In genomic region chr1:202554619-202555018, GRCh38 we compare ENCODE assay signal across 8 cellular contexts.
DNase-seq lines count a peak whose midpoint lies in the region; ATAC-seq, FAIRE-seq and TF ChIP-seq lines count a peak whose summit lies in the region.
"Not testable (repeated sequence)": the region's sequence is repeated elsewhere in the genome, so short reads cannot be mapped to it uniquely, and the experiment has no call there.

No MANE protein-coding gene starts in this region.

- not testable (repeated sequence) for H3K27me3 ChIP-seq in esophagus muscularis mucosa; smooth muscle cell (ENCODE audit: low read depth)

- peaks cover 13% of the 10 kb centered on the region for H3K4me1 ChIP-seq in A549
- peaks cover 52 to 97% (median 92%) of the 10 kb centered on the region in 4 donors for H3K4me1 ChIP-seq in esophagus muscularis mucosa
- H3K4me1 ChIP-seq in mucosa of descending colon (ENCODE audit: low read depth) = not testable (repeated sequence)
- H3K4me1 ChIP-seq in smooth muscle cell (ENCODE audit: low read depth) = peaks cover 14% of the 10 kb centered on the region

- peaks cover 15% of the 10 kb centered on the region for H3F3A ChIP-seq in smooth muscle cell (ENCODE audit: low read depth)

- not testable (repeated sequence) for TF ChIP-seq CTCF in A549 (IDR thresholded peaks at IDR 0.05); LNCaP clone FGC (IDR thresholded peaks at IDR 0.05; ENCODE audit: control insufficient read depth, extremely low read depth, insufficient read depth); WTC11 (IDR thresholded peaks at IDR 0.05); esophagus muscularis mucosa (IDR thresholded peaks at IDR 0.05); mucosa of descending colon (IDR thresholded peaks at IDR 0.05); smooth muscle cell (IDR thresholded peaks at IDR 0.05; ENCODE audit: borderline replicate concordance, insufficient read depth, poor library complexity, severe bottlenecking); type B pancreatic cell (conservative IDR thresholded peaks at IDR 0.05)

- H3K4me1 Mint-ChIP-seq in WTC11 (peaks cover 16% of the 10 kb centered on the region), type B pancreatic cell (ENCODE audit: unreplicated experiment) (peaks cover 32% of the 10 kb centered on the region)

- WGBS in A549 (ENCODE audit: missing lambda C conversion rate) = 81% methylated on average over 4 of the region's 4 CpGs
- WGBS in esophagus muscularis mucosa = 56% methylated on average over 4 of the region's 4 CpGs
- 48% methylated on average over 4 of the region's 4 CpGs for WGBS in smooth muscle cell (ENCODE audit: low lambda C conversion rate)

- H3K9ac ChIP-seq in smooth muscle cell (ENCODE audit: low read depth) = not testable (repeated sequence)

- TF ChIP-seq RAD21 in A549 (conservative IDR thresholded peaks at IDR 0.05 in 1 of 2, IDR thresholded peaks at IDR 0.05 in 1 of 2) = not testable (repeated sequence)

- not testable (repeated sequence) for FAIRE-seq in A549 (lab: Jason Lieb, UNC)

- not testable (repeated sequence) for H3K36me3 ChIP-seq in esophagus muscularis mucosa; mucosa of descending colon (ENCODE audit: low read depth); smooth muscle cell (ENCODE audit: low read depth)

- not testable (repeated sequence) for H3K36me3 Mint-ChIP-seq in WTC11, type B pancreatic cell

- H3K9me3 Mint-ChIP-seq in WTC11, type B pancreatic cell: not testable (repeated sequence)

- CTCF ChIA-PET in A549 (lab: Yijun Ruan, JAX) = interaction anchor here (0.7 kb wide), 1 partner anchor 18 kb away, joined by 3 read pairs; no protein-coding TSS in a partner anchor
- CTCF ChIA-PET in WTC11 (lab: Charles Lee) = not testable (repeated sequence)

- POLR2A ChIA-PET in A549 (lab: Yijun Ruan, JAX); WTC11 (lab: Charles Lee): not testable (repeated sequence)

- H3K4me3 Mint-ChIP-seq in WTC11, type B pancreatic cell: not testable (repeated sequence)

- TF ChIP-seq EP300 in A549 (IDR thresholded peaks at IDR 0.05); esophagus muscularis mucosa (IDR thresholded peaks at IDR 0.05): not testable (repeated sequence)

- ATAC-seq in A549 = not testable (repeated sequence)
- peak; percentile 28; the same call in 1 of the 2 replicates for ATAC-seq in WTC11
- peak; percentile 79 for ATAC-seq in left colon
- ATAC-seq in mucosa of descending colon = peak; percentile 85

- H3K9me3 ChIP-seq in A549; esophagus muscularis mucosa; mucosa of descending colon; smooth muscle cell (replicated peaks; ENCODE audit: low read depth): not testable (repeated sequence)

- not testable (repeated sequence) for H3K27ac ChIP-seq in A549
- H3K27ac ChIP-seq in esophagus muscularis mucosa (replicated peaks in 1 of 4) (peak overlapping the region; percentile 62 to 92 (median 81)), smooth muscle cell (ENCODE audit: low read depth) (peak overlapping the region; percentile 75)

- H3K4me2 ChIP-seq in A549 (0 out of 3 replicates have a peak overlapping the region, but pooled peaks have one; percentile 8), smooth muscle cell (peak overlapping the region; percentile 68)

- H3K27ac Mint-ChIP-seq in WTC11 = not testable (repeated sequence)
- H3K27ac Mint-ChIP-seq in type B pancreatic cell = peak overlapping the region; percentile 4

- H2AFZ ChIP-seq in smooth muscle cell (ENCODE audit: low read depth) = not testable (repeated sequence)

- not testable (repeated sequence) for DNase-seq in A549 (ENCODE audit: low read depth in 1 of 2, low spot score in 1 of 2); WTC11 (ENCODE audit: low spot score); esophagus muscularis mucosa (ENCODE audit: extremely low spot score); left colon; mucosa of descending colon; smooth muscle cell (lab: John Stamatoyannopoulos, UW; ENCODE audit: unreplicated experiment); type B pancreatic cell (ENCODE audit: extremely low spot score, unreplicated experiment)
- peak; percentile 47 for DNase-seq in LNCaP clone FGC (ENCODE audit: low read depth)

- TF ChIP-seq POLR2A in A549 (IDR thresholded peaks at IDR 0.05; ENCODE audit: low read length); esophagus muscularis mucosa (IDR thresholded peaks at IDR 0.05; ENCODE audit: low read depth): not testable (repeated sequence)

- H3K79me2 ChIP-seq in smooth muscle cell (ENCODE audit: low read depth) = not testable (repeated sequence)

- intact Hi-C loops in esophagus muscularis mucosa (cut with DNase I); left colon (cut with DNase I, micrococcal nuclease); mucosa of descending colon (cut with DNase I, micrococcal nuclease): not testable (repeated sequence)

- not testable (repeated sequence) for H3K27me3 Mint-ChIP-seq in WTC11 (ENCODE audit: low read depth); type B pancreatic cell

- not testable (repeated sequence) for H3K4me3 ChIP-seq in A549, mucosa of descending colon, smooth muscle cell
- H3K4me3 ChIP-seq in LNCaP clone FGC (ENCODE audit: low read depth, low read length) (peak overlapping the region; percentile 35), esophagus muscularis mucosa (peak overlapping the region in 2 of 4 donors; percentile 7 to 11)

- H4K20me1 ChIP-seq in smooth muscle cell (ENCODE audit: low read depth) = not testable (repeated sequence)
